ENCODE assay signal across 1 cellular context in genomic region chr16:50861451-50861850, GRCh38.
TF ChIP-seq lines count a peak whose summit lies in the region.

No MANE protein-coding gene starts in this region.

TF ChIP-seq in HepG2, 621 proteins besides CTCF, POLR2A, EP300 and RAD21 (continued from another document):
- no peak for TF ChIP-seq DZIP1 (CRISPR knock-in tag; IDR thresholded peaks at IDR 0.05)
- TF ChIP-seq ZNF549 (CRISPR knock-in tag; IDR thresholded peaks at IDR 0.05) = no peak
